Comparison of ENCODE assay signal across 19 cellular contexts in genomic region chrX:66020578-66021406, GRCh38. TPM values are rescaled to one million over a fixed set of nuclear protein-coding genes. Genes with fewer than 3 reads are reported as not detected.
DNase-seq lines count a peak whose midpoint lies in the region; ATAC-seq and TF ChIP-seq lines count a peak whose summit lies in the region.
"Had no signal": no experiment of that assay in that cellular context is flagged by ENCODE, and none has a peak within 500 bp of the region (broad histone marks: within the 10 kb centered on the region; RNA-seq: fewer than 3 reads in every experiment).

No MANE protein-coding gene starts in this region.

- H3K4me3 ChIP-seq in SU-DHL-6 (ENCODE audit: insufficient read depth, low read length, poor library complexity, severe bottlenecking): no peak overlapping the region
- H3K4me3 ChIP-seq: A549, esophagus squamous epithelium, GM23338 had no signal

- H3K27ac ChIP-seq in SU-DHL-6 (ENCODE audit: low read depth, low read length): no peak overlapping the region
- no peak overlapping the region for H3K27ac ChIP-seq in substantia nigra (ENCODE audit: low read depth, low read length, poor library complexity, severe bottlenecking)
- H3K27ac ChIP-seq: A549, esophagus squamous epithelium had no signal

- H3K36me3 ChIP-seq in SU-DHL-6 (ENCODE audit: low read length): no peaks in the 10 kb centered on the region
- H3K36me3 ChIP-seq: esophagus squamous epithelium had no signal

- H3K9me3 Mint-ChIP-seq in activated CD4-positive, alpha-beta T cell treated with anti-CD3 and anti-CD28 coated beads, Interleukin-2, amount 10 ng/mL, durations not matched to agents 24 days and 14 days: peaks cover 3% of the 10 kb centered on the region
- H3K9me3 Mint-ChIP-seq in naive B cell: peaks cover 0 to 7% (median 0%) of the 10 kb centered on the region in 7 donors
- H3K9me3 Mint-ChIP-seq: GM23338 had no signal

- no peak overlapping the region for H3K4me2 ChIP-seq in SU-DHL-6 (ENCODE audit: low read depth, low read length, poor library complexity, severe bottlenecking)
- H3K4me2 ChIP-seq: A549, GM23338 had no signal

- no peaks in the 10 kb centered on the region for H3F3A ChIP-seq in SU-DHL-6 (ENCODE audit: insufficient read depth)

- H3K27me3 Mint-ChIP-seq in activated CD4-positive, alpha-beta T cell treated with anti-CD3 and anti-CD28 coated beads, Interleukin-2, amount 10 ng/mL, durations not matched to agents 24 days and 14 days: no peaks in the 10 kb centered on the region
- no peaks in the 10 kb centered on the region for H3K27me3 Mint-ChIP-seq in naive B cell

- intact Hi-C loops in activated CD4-positive, alpha-beta T cell treated with anti-CD3 and anti-CD28 coated beads, Interleukin-2, amount 10 ng/mL, durations not matched to agents 24 days and 14 days (cut with micrococcal nuclease): no loop called here

- no peaks in the 10 kb centered on the region for H3K9me3 ChIP-seq in SU-DHL-6 (ENCODE audit: insufficient read depth, low read length)
- H3K9me3 ChIP-seq: A549, esophagus squamous epithelium had no signal

- H3K79me2 ChIP-seq in SU-DHL-6 (ENCODE audit: insufficient read depth, low read length): no peaks in the 10 kb centered on the region

- peaks cover 58% of the 10 kb centered on the region for H3K4me1 Mint-ChIP-seq in activated CD4-positive, alpha-beta T cell treated with anti-CD3 and anti-CD28 coated beads, Interleukin-2, amount 10 ng/mL, durations not matched to agents 24 days and 14 days
- peaks cover 65 to 90% (median 77%) of the 10 kb centered on the region in 3 donors for H3K4me1 Mint-ChIP-seq in naive B cell

- no peak for DNase-seq in activated CD4-positive, alpha-beta T cell treated with anti-CD3 and anti-CD28 coated beads, Interleukin-2, amount 10 ng/mL, durations not matched to agents 24 days and 14 days
- DNase-seq in activated CD4-positive, alpha-beta T cell treated with anti-CD3 and anti-CD28 coated beads, Interleukin-2, amount 50 U/mL, for 1 hour: no peak
- no peak for DNase-seq in naive B cell
- DNase-seq in substantia nigra (lab: John Stamatoyannopoulos, UW): no peak
- no peak for DNase-seq in activated CD4-positive, CD25-positive, alpha-beta regulatory T cell treated with anti-CD3 and anti-CD28 coated beads, Interleukin-2, amount 50 U/mL, for 72 hours
- DNase-seq: cortex of kidney, DMS 273 treated with DMSO at 0.1 percent for 48 hours, esophagus squamous epithelium, hippocampal formation, mammary epithelial cell, NCI-H1092, NCI-H526 treated with DMSO at 0.1 percent for 48 hours, SHP77 treated with DMSO at 0.1 percent for 48 hours had no signal

- peak overlapping the region; percentile 26 for H2AFZ ChIP-seq in SU-DHL-6 (ENCODE audit: low read depth, low read length, severe bottlenecking)
- H2AFZ ChIP-seq: GM23338 had no signal

- no peak for TF ChIP-seq CTCF in SU-DHL-6 (IDR thresholded peaks at IDR 0.05; ENCODE audit: insufficient read depth, low read length, poor library complexity, severe bottlenecking)

- no peaks in the 10 kb centered on the region for H3K27me3 ChIP-seq in SU-DHL-6 (ENCODE audit: low read length)
- H3K27me3 ChIP-seq: esophagus squamous epithelium had no signal

- H3K4me3 Mint-ChIP-seq in activated CD4-positive, alpha-beta T cell treated with anti-CD3 and anti-CD28 coated beads, Interleukin-2, amount 10 ng/mL, durations not matched to agents 24 days and 14 days: peak overlapping the region; percentile 49
- H3K4me3 Mint-ChIP-seq in naive B cell: peak overlapping the region; percentile 10 to 84 (median 70)
- H3K4me3 Mint-ChIP-seq: GM23338 had no signal

- H3K27ac Mint-ChIP-seq in activated CD4-positive, alpha-beta T cell treated with anti-CD3 and anti-CD28 coated beads, Interleukin-2, amount 10 ng/mL, durations not matched to agents 24 days and 14 days: peak overlapping the region; percentile 70
- peak overlapping the region; percentile 62 to 95 (median 85) for H3K27ac Mint-ChIP-seq in naive B cell
- H3K27ac Mint-ChIP-seq: GM23338 had no signal

- peak; percentile 24 for ATAC-seq in HG02870 (IDR thresholded peaks at IDR 0.05; ENCODE audit: unreplicated experiment)
- peak; percentile 47 to 57 for ATAC-seq in naive B cell (ENCODE audit: low read depth in 2 of 2)
- ATAC-seq in GM19351 (IDR thresholded peaks at IDR 0.05; ENCODE audit: unreplicated experiment): no peak
- ATAC-seq: A549, GM23338 had no signal

- peaks cover 13% of the 10 kb centered on the region for H3K36me3 Mint-ChIP-seq in activated CD4-positive, alpha-beta T cell treated with anti-CD3 and anti-CD28 coated beads, Interleukin-2, amount 10 ng/mL, durations not matched to agents 24 days and 14 days (ENCODE audit: low read depth)
- peaks cover 29 to 31% of the 10 kb centered on the region in 2 donors for H3K36me3 Mint-ChIP-seq in naive B cell

- no peaks in the 10 kb centered on the region for H4K20me1 ChIP-seq in SU-DHL-6 (ENCODE audit: low read depth, low read length)

- no peak overlapping the region for H3K9ac ChIP-seq in SU-DHL-6 (ENCODE audit: low read length)

- H3K9me2 ChIP-seq in SU-DHL-6 (replicated peaks; ENCODE audit: insufficient read depth, low read length): no peaks in the 10 kb centered on the region

RNA-seq across cellular contexts. Expression of gene VSIG4, which starts 19.1 kb away (rescaled TPM):
- not detected in 2 replicates for total RNA-seq in activated CD4-positive, alpha-beta T cell treated with anti-CD3 and anti-CD28 coated beads, Interleukin-2, amount 10 ng/mL, durations not matched to agents 24 days and 14 days
- polyA plus RNA-seq in naive B cell (ENCODE audit: low read depth in 6 of 6): under 1 TPM in 2 of 6 donors, not detected in 4; 0.21 to 0.40 TPM
- total RNA-seq: GM23338, mammary epithelial cell, osteocyte had no signal
- polyA plus RNA-seq: A549, GM23338, mammary epithelial cell had no signal
